2 cellular contexts compared by ENCODE assay signal in the genomic region with DNA sequence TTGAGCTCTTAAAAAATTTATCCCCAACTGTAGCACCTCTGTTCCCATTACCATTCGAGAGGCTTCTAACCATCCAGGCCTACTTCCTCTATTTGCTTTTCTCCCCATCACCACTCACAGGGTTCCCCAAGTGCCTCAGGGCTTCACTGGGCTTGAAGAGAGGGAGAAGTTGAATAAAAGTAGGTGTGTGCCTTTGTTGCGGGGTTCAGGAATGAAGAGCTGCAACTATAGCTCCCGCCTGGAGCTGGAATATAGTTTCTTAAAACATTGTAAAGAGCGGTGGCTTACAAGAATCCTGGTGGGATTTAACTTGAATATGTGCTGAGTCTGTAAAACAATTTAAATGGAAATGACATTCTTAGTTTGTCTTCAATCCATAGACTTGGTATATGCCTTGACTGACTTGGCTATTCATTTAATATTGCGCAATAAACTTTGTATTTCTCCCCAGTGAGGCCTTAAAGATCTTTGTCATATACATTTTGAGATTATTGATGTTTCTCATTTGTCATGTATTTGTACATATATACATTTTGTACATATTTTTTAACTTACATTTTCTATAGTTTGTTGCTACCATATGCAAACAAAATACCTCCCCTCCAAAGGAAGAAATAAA.
TF ChIP-seq lines count a peak whose summit lies in the region.

No MANE protein-coding gene starts in this region.

TF ChIP-seq in A549, 52 proteins besides CTCF, POLR2A, EP300 and RAD21:
- TF ChIP-seq MYC (IDR thresholded peaks at IDR 0.05; ENCODE audit: borderline replicate concordance, low read length): no peak
- TF ChIP-seq CEBPB (IDR thresholded peaks at IDR 0.05): peak; percentile 56 to 77; a peak in 3 of 4 replicates
- no peak for TF ChIP-seq TFCP2L1 (CRISPR knock-in tag; IDR thresholded peaks at IDR 0.05)
- TF ChIP-seq RCOR1 (IDR thresholded peaks at IDR 0.05; ENCODE audit: low read depth, low read length): no peak
TF ChIP-seq in A549: peak in this region for 1.

TF ChIP-seq in IMR-90, 13 proteins besides CTCF, POLR2A, EP300 and RAD21:
- TF ChIP-seq RFX5 (IDR thresholded peaks at IDR 0.05; ENCODE audit: low read depth, low read length) (no peak), CEBPB (IDR thresholded peaks at IDR 0.05; ENCODE audit: low read depth, low read length) (peak; percentile 92), SMC3 (IDR thresholded peaks at IDR 0.05; ENCODE audit: low read depth, low read length) (no peak), MAZ (IDR thresholded peaks at IDR 0.05; ENCODE audit: borderline replicate concordance, low read depth, low read length) (no peak)
- TF ChIP-seq, protein P1, sequence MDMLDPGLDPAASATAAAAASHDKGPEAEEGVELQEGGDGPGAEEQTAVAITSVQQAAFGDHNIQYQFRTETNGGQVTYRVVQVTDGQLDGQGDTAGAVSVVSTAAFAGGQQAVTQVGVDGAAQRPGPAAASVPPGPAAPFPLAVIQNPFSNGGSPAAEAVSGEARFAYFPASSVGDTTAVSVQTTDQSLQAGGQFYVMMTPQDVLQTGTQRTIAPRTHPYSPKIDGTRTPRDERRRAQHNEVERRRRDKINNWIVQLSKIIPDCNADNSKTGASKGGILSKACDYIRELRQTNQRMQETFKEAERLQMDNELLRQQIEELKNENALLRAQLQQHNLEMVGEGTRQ (IDR thresholded peaks at IDR 0.05; ENCODE audit: low read depth, low read length): no peak
TF ChIP-seq in IMR-90: peak in this region for 1.
